7 cellular contexts compared by ENCODE assay signal in the genomic region with DNA sequence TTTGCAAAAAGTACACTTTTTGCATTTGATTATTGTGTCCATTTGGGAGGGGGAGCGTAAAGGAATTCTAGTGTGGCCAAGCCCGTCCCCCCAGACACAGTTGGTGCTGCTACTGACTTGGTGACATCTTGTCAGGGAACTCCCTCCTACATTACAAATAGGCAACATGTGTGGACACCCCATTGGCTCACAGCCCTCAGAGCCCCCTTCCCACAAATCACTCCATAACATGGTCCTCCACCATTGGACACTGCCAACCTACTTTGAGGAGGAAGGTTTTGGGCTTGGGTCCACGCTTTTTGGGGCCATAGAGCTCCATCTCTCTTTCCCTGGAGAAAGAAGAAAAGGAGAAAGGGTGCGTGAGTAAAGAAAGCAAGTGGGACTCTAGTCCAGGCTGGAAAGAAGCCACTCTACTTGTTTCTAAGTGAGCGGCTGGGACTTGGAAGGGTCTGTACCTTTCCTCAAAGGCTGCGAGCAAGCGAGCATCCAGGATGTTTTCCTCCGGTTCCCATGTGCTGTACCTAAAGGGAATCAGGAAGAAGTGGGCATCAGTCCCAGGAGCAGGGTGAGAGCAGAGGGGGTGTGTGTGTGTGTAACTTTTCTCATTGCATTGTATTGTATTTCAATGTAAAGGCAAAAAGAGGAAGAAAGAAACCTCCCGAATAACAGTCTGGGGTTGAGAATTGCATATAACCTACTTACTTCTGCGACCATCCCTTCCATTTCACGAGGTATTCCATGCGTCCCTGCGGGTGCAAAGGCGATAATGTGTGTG. TPM values are rescaled to one million over a fixed set of nuclear protein-coding genes. Genes with fewer than 3 reads are reported as not detected.
DNase-seq lines count a peak whose midpoint lies in the region; ATAC-seq and TF ChIP-seq lines count a peak whose summit lies in the region.

No MANE protein-coding gene starts in this region.

- H3K9ac ChIP-seq in SU-DHL-6 (ENCODE audit: low read length) = peak overlapping the region; percentile 85

- DNase-seq in HEK293T (ENCODE audit: extremely low spot score) (no peak), hepatocyte (ENCODE audit: low spot score) (no peak), NCI-H187 treated with DMSO at 0.1 percent for 48 hours (lab: John Stamatoyannopoulos, UW) (no peak), AG08395 (ENCODE audit: low spot score) (no peak)
- no peak for DNase-seq in stimulated activated naive B cell treated with anti-CD40 and anti-IgM and Interleukin-4, amounts not matched to agents 10 μg/mL and 1 μg/mL and 100 μg/mL, for 72 hours

- H2AFZ ChIP-seq in SU-DHL-6 (ENCODE audit: low read depth, low read length, severe bottlenecking) = peak overlapping the region; percentile 61
- H2AFZ ChIP-seq in hepatocyte = no peak overlapping the region

- H3F3A ChIP-seq in SU-DHL-6 (ENCODE audit: insufficient read depth) = no peaks in the 10 kb centered on the region

- H3K4me1 Mint-ChIP-seq in stimulated activated naive B cell treated with anti-CD40 and anti-IgM and Interleukin-4, amounts not matched to agents 10 μg/mL and 1 μg/mL and 100 μg/mL, for 72 hours = peaks cover 26 to 40% of the 10 kb centered on the region in 2 donors

- H3K4me3 ChIP-seq in SU-DHL-6 (ENCODE audit: insufficient read depth, low read length, poor library complexity, severe bottlenecking) = peak overlapping the region; percentile 93
- H3K4me3 ChIP-seq in hepatocyte = peak overlapping the region; percentile 35

- CTCF ChIA-PET in HEK293T (lab: Yijun Ruan, JAX) = interaction anchor here (0.8 to 2.2 kb wide), 5 partner anchors 12 to 54 kb away, joined by 3 to 6 read pairs (median 3); no protein-coding TSS in a partner anchor

- no peaks in the 10 kb centered on the region for H3K36me3 ChIP-seq in SU-DHL-6 (ENCODE audit: low read length)
- H3K36me3 ChIP-seq in hepatocyte (replicated peaks; ENCODE audit: insufficient read depth, low read depth) = no peaks in the 10 kb centered on the region

- WGBS in hepatocyte (ENCODE audit: low lambda C conversion rate, missing lambda C conversion rate) = 39% methylated on average over 14 of the region's 14 CpGs

- peaks cover 47% of the 10 kb centered on the region for H3K4me1 ChIP-seq in hepatocyte (ENCODE audit: insufficient read depth)

- H4K20me1 ChIP-seq in SU-DHL-6 (ENCODE audit: low read depth, low read length) (no peaks in the 10 kb centered on the region), hepatocyte (ENCODE audit: insufficient read depth, poor library complexity, severe bottlenecking) (peaks cover 3% of the 10 kb centered on the region)

- peak overlapping the region; percentile 76 for H3K4me2 ChIP-seq in SU-DHL-6 (ENCODE audit: low read depth, low read length, poor library complexity, severe bottlenecking)
- peak overlapping the region; percentile 92 for H3K4me2 ChIP-seq in hepatocyte

- H3K27me3 Mint-ChIP-seq in stimulated activated naive B cell treated with anti-CD40 and anti-IgM and Interleukin-4, amounts not matched to agents 10 μg/mL and 1 μg/mL and 100 μg/mL, for 72 hours = peaks cover 31 to 41% of the 10 kb centered on the region in 2 donors

- H3K4me3 Mint-ChIP-seq in stimulated activated naive B cell treated with anti-CD40 and anti-IgM and Interleukin-4, amounts not matched to agents 10 μg/mL and 1 μg/mL and 100 μg/mL, for 72 hours = peak overlapping the region; percentile 86 to 90

- H3K27ac ChIP-seq in SU-DHL-6 (ENCODE audit: low read depth, low read length) = peak overlapping the region; percentile 67
- no peak overlapping the region for H3K27ac ChIP-seq in hepatocyte

- H3K27me3 ChIP-seq in SU-DHL-6 (ENCODE audit: low read length) (no peaks in the 10 kb centered on the region), hepatocyte (peaks cover 57% of the 10 kb centered on the region)

- no peak for ATAC-seq in stimulated activated naive B cell treated with anti-CD40 and anti-IgM and Interleukin-4, amounts not matched to agents 10 μg/mL and 1 μg/mL and 100 μg/mL, for 72 hours (replicated peaks)
- ATAC-seq in GM18511 (IDR thresholded peaks at IDR 0.05; ENCODE audit: unreplicated experiment) = no peak

- H3K9me3 ChIP-seq in SU-DHL-6 (ENCODE audit: insufficient read depth, low read length) (no peaks in the 10 kb centered on the region), hepatocyte (ENCODE audit: low read depth) (no peaks in the 10 kb centered on the region)

- H3K79me2 ChIP-seq in SU-DHL-6 (ENCODE audit: insufficient read depth, low read length) = peaks cover 6% of the 10 kb centered on the region
- H3K79me2 ChIP-seq in hepatocyte = peaks cover 21% of the 10 kb centered on the region

- H3K27ac Mint-ChIP-seq in stimulated activated naive B cell treated with anti-CD40 and anti-IgM and Interleukin-4, amounts not matched to agents 10 μg/mL and 1 μg/mL and 100 μg/mL, for 72 hours = no peak overlapping the region

- POLR2A ChIA-PET in HEK293T (lab: Yijun Ruan, JAX) = interaction anchor here (1.3 to 4.2 kb wide), 10 partner anchors 9 to 198 kb away, joined by 3 to 33 read pairs (median 6); partner anchors contain the start of gene CBX4

- H3K9me2 ChIP-seq in SU-DHL-6 (replicated peaks; ENCODE audit: insufficient read depth, low read length) (no peaks in the 10 kb centered on the region), hepatocyte (replicated peaks; ENCODE audit: insufficient read depth) (no peaks in the 10 kb centered on the region)

- H3K9me3 Mint-ChIP-seq in stimulated activated naive B cell treated with anti-CD40 and anti-IgM and Interleukin-4, amounts not matched to agents 10 μg/mL and 1 μg/mL and 100 μg/mL, for 72 hours = peaks cover 0 to 5% of the 10 kb centered on the region in 2 donors

- TF ChIP-seq CTCF in SU-DHL-6 (IDR thresholded peaks at IDR 0.05; ENCODE audit: insufficient read depth, low read length, poor library complexity, severe bottlenecking) (no peak), hepatocyte (IDR thresholded peaks at IDR 0.05; ENCODE audit: poor library complexity) (no peak)

- peaks cover 12 to 17% of the 10 kb centered on the region in 2 donors for H3K36me3 Mint-ChIP-seq in stimulated activated naive B cell treated with anti-CD40 and anti-IgM and Interleukin-4, amounts not matched to agents 10 μg/mL and 1 μg/mL and 100 μg/mL, for 72 hours

TF ChIP-seq in HEK293T, 16 proteins besides CTCF, POLR2A, EP300 and RAD21:
- TF ChIP-seq NFRKB (IDR thresholded peaks at IDR 0.05) = no peak
- TF ChIP-seq, protein P1, sequence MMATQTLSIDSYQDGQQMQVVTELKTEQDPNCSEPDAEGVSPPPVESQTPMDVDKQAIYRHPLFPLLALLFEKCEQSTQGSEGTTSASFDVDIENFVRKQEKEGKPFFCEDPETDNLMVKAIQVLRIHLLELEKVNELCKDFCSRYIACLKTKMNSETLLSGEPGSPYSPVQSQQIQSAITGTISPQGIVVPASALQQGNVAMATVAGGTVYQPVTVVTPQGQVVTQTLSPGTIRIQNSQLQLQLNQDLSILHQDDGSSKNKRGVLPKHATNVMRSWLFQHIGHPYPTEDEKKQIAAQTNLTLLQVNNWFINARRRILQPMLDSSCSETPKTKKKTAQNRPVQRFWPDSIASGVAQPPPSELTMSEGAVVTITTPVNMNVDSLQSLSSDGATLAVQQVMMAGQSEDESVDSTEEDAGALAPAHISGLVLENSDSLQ (IDR thresholded peaks at IDR 0.05) = no peak
- TF ChIP-seq L3MBTL2 (conservative IDR thresholded peaks at IDR 0.05) = 0 out of 2 replicates have a peak, but pooled peaks have one; percentile 19

RNA-seq across cellular contexts. Expression of gene CBX8, which starts 0.9 kb away (rescaled TPM):
- 4.3 and 8.6 TPM in 2 replicates for total RNA-seq in hepatocyte
- polyA plus RNA-seq in hepatocyte = 6.5 and 8.3 TPM in 2 replicates

RNA-seq across cellular contexts. Expression of gene CBX2, which starts 18.0 kb away (rescaled TPM):
- 11.8 and 16.3 TPM in 2 replicates for total RNA-seq in hepatocyte
- 8.6 and 11.6 TPM in 2 replicates for polyA plus RNA-seq in hepatocyte

RNA-seq across cellular contexts. Expression of gene CBX4, which starts 43.3 kb away (rescaled TPM):
- total RNA-seq in hepatocyte = 49.6 and 56.1 TPM in 2 replicates
- 74.3 and 86.7 TPM in 2 replicates for polyA plus RNA-seq in hepatocyte
